1 cellular context compared by ENCODE assay signal in the genomic region with DNA sequence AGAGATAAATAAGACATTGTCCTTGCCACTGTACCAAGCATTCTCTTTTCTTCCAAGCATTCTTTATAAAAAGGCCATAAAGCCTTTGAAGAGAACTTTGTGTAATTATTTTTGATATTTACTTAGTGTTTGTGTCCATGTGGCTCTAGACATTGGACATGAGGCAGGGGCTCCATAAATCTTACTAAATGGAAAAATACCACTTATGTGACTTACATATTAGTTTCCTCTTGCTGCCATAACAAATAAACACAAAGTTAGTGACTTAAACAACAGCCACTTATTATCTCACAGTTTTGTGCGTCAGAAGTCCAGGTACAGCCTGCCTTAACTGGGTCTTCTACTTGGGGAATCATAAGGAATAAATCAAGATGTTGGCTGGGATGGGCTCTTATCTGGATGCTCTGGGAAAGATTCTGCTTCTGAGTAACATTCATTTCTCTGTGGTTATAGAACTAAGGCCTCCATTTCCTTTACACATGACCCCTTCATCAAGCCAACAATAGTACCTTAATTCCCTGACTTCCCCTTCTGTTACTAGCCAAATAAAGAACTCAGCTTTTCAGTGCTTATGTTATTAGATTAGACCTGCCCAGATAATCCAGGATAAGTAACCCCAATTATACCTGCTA.
TF ChIP-seq lines count a peak whose summit lies in the region.

No MANE protein-coding gene starts in this region.

TF ChIP-seq in HepG2, 621 proteins besides CTCF, POLR2A, EP300 and RAD21:
- TF ChIP-seq, protein P1, sequence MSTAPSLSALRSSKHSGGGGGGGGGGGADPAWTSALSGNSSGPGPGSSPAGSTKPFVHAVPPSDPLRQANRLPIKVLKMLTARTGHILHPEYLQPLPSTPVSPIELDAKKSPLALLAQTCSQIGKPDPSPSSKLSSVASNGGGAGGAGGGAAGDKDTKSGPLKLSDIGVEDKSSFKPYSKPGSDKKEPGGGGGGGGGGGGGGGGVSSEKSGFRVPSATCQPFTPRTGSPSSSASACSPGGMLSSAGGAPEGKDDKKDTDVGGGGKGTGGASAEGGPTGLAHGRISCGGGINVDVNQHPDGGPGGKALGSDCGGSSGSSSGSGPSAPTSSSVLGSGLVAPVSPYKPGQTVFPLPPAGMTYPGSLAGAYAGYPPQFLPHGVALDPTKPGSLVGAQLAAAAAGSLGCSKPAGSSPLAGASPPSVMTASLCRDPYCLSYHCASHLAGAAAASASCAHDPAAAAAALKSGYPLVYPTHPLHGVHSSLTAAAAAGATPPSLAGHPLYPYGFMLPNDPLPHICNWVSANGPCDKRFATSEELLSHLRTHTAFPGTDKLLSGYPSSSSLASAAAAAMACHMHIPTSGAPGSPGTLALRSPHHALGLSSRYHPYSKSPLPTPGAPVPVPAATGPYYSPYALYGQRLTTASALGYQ (CRISPR knock-in tag; IDR thresholded peaks at IDR 0.05) = no peak
- TF ChIP-seq, protein P2, sequence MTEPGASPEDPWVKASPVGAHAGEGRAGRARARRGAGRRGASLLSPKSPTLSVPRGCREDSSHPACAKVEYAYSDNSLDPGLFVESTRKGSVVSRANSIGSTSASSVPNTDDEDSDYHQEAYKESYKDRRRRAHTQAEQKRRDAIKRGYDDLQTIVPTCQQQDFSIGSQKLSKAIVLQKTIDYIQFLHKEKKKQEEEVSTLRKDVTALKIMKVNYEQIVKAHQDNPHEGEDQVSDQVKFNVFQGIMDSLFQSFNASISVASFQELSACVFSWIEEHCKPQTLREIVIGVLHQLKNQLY (CRISPR knock-in tag; IDR thresholded peaks at IDR 0.05) = no peak
- TF ChIP-seq ZNF614 (CRISPR knock-in tag; IDR thresholded peaks at IDR 0.05; ENCODE audit: borderline replicate concordance) (no peak), TCF7 (IDR thresholded peaks at IDR 0.05; ENCODE audit: low read depth) (no peak), CHD4 (IDR thresholded peaks at IDR 0.05; ENCODE audit: borderline replicate concordance, low read length) (no peak)
- TF ChIP-seq, protein P3, sequence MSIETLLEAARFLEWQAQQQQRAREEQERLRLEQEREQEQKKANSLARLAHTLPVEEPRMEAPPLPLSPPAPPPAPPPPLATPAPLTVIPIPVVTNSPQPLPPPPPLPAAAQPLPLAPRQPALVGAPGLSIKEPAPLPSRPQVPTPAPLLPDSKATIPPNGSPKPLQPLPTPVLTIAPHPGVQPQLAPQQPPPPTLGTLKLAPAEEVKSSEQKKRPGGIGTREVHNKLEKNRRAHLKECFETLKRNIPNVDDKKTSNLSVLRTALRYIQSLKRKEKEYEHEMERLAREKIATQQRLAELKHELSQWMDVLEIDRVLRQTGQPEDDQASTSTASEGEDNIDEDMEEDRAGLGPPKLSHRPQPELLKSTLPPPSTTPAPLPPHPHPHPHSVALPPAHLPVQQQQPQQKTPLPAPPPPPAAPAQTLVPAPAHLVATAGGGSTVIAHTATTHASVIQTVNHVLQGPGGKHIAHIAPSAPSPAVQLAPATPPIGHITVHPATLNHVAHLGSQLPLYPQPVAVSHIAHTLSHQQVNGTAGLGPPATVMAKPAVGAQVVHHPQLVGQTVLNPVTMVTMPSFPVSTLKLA (IDR thresholded peaks at IDR 0.05) = peak; percentile 38; the same call in 1 of the 2 replicates
